23 cellular contexts compared by ENCODE assay signal in genomic region chr1:106278706-106279105, GRCh38.
"Had no signal": no experiment of that assay in that cellular context is flagged by ENCODE, and none has a peak within 500 bp of the region (broad histone marks: within the 10 kb centered on the region; RNA-seq: fewer than 3 reads in every experiment).

No MANE protein-coding gene starts in this region.

- FAIRE-seq: endometrium, TTC549, urothelium cell line had no signal

- H3K27me3 ChIP-seq: gastroesophageal sphincter, heart right ventricle, tibial nerve had no signal

- H3K4me3 ChIP-seq: coronary artery, gastroesophageal sphincter, heart right ventricle, tibial nerve had no signal

- H3K27ac Mint-ChIP-seq: activated B cell treated with CpG ODN at 0.5 μM for 24 hours; activated CD4-positive, alpha-beta memory T cell treated with anti-CD3 and anti-CD28 coated beads for 36 hours; activated naive CD8-positive, alpha-beta T cell; activated T-helper 1 cell treated with anti-CD3 and anti-CD28 coated beads, Interleukin-12 subunit alpha, Interleukin-12 subunit beta, Interleukin-2, Interleukin-4 antibody, amounts not matched to agents 30 ng/mL and 10 ng/mL and 1 ng/mL, durations not matched to agents 14 hours and 24 hours and 36 hours; brain; mesothelial cell of epicardium; nephron; stimulated activated naive CD8-positive, alpha-beta T cell treated with anti-CD3 and anti-CD28 coated beads, Interleukin-15, Interleukin-2, amounts not matched to agents 100 ng/mL and 50 ng/mL, for 24 hours had no signal

- H3K4me3 Mint-ChIP-seq: activated B cell treated with CpG ODN at 0.5 μM for 24 hours; activated CD4-positive, alpha-beta memory T cell treated with anti-CD3 and anti-CD28 coated beads for 36 hours; activated naive CD8-positive, alpha-beta T cell; activated T-helper 1 cell treated with anti-CD3 and anti-CD28 coated beads, Interleukin-12 subunit alpha, Interleukin-12 subunit beta, Interleukin-2, Interleukin-4 antibody, amounts not matched to agents 30 ng/mL and 10 ng/mL and 1 ng/mL, durations not matched to agents 14 hours and 24 hours and 36 hours; brain; central memory CD8-positive, alpha-beta T cell; mesothelial cell of epicardium; nephron; stimulated activated naive CD8-positive, alpha-beta T cell treated with anti-CD3 and anti-CD28 coated beads, Interleukin-15, Interleukin-2, amounts not matched to agents 100 ng/mL and 50 ng/mL, for 24 hours had no signal

- H3K4me1 Mint-ChIP-seq: activated B cell treated with CpG ODN at 0.5 μM for 24 hours; brain; central memory CD8-positive, alpha-beta T cell; mesothelial cell of epicardium; nephron had no signal

- H3K27me3 Mint-ChIP-seq: activated B cell treated with CpG ODN at 0.5 μM for 24 hours; activated CD4-positive, alpha-beta memory T cell treated with anti-CD3 and anti-CD28 coated beads for 36 hours; activated naive CD8-positive, alpha-beta T cell; brain; central memory CD8-positive, alpha-beta T cell; stimulated activated naive CD8-positive, alpha-beta T cell treated with anti-CD3 and anti-CD28 coated beads, Interleukin-15, Interleukin-2, amounts not matched to agents 100 ng/mL and 50 ng/mL, for 24 hours had no signal

- DNase-seq: activated B cell treated with CpG ODN at 0.5 μM for 24 hours; activated CD4-positive, alpha-beta memory T cell treated with anti-CD3 and anti-CD28 coated beads for 36 hours; activated CD4-positive, alpha-beta T cell treated with anti-CD3 and anti-CD28 coated beads for 4 hours; activated gamma-delta T cell treated with Interleukin-2 at 50 U/mL for 16 hours; activated T-cell treated with anti-CD3 and anti-CD28 coated beads for 4 hours; heart right ventricle; nucleus accumbens; retina; stimulated activated CD4-positive, alpha-beta T cell treated with anti-CD3 and anti-CD28 coated beads, Interleukin-12 subunit alpha, Interleukin-12 subunit beta, amount 100 ng/mL, for 4 hours; stimulated activated CD4-positive, alpha-beta T cell treated with anti-CD3 and anti-CD28 coated beads, Interleukin-1b, Interleukin-23, amount 100 ng/mL, for 48 hours had no signal

- H3K9me3 Mint-ChIP-seq: activated B cell treated with CpG ODN at 0.5 μM for 24 hours; activated CD4-positive, alpha-beta memory T cell treated with anti-CD3 and anti-CD28 coated beads for 36 hours had no signal

- H3K36me3 ChIP-seq: gastroesophageal sphincter, heart right ventricle, tibial nerve had no signal

- H3K36me3 Mint-ChIP-seq: activated CD4-positive, alpha-beta memory T cell treated with anti-CD3 and anti-CD28 coated beads for 36 hours; activated naive CD8-positive, alpha-beta T cell; brain; mesothelial cell of epicardium had no signal
